In genomic region chr2:40466926-40467325, GRCh38 we compare ENCODE assay signal across 19 cellular contexts. TPM values are rescaled to one million over a fixed set of nuclear protein-coding genes. Genes with fewer than 3 reads are reported as not detected.
A peak's percentile ranks its signal among the peaks of the same experiment; 100 is the strongest.
DNase-seq lines count a peak whose midpoint lies in the region; ATAC-seq and TF ChIP-seq lines count a peak whose summit lies in the region.
"Had no signal": no experiment of that assay in that cellular context is flagged by ENCODE, and none has a peak within 500 bp of the region (broad histone marks: within the 10 kb centered on the region; RNA-seq: fewer than 3 reads in every experiment).

No MANE protein-coding gene starts in this region.

- no peaks in the 10 kb centered on the region for H3K36me3 Mint-ChIP-seq in WTC11
- H3K36me3 Mint-ChIP-seq: T-cell had no signal

- no peaks in the 10 kb centered on the region for H3K4me1 Mint-ChIP-seq in WTC11
- H3K4me1 Mint-ChIP-seq: B cell, T-cell had no signal

- no peak overlapping the region for H3K27ac Mint-ChIP-seq in WTC11
- H3K27ac Mint-ChIP-seq: B cell, T-cell had no signal

- no peak overlapping the region for H3K27ac ChIP-seq in caudate nucleus (ENCODE audit: low read depth, low read length)
- H3K27ac ChIP-seq: GM23248 had no signal

- no peaks in the 10 kb centered on the region for H3K9me3 Mint-ChIP-seq in WTC11
- H3K9me3 Mint-ChIP-seq: T-cell had no signal

- ATAC-seq in WTC11, result 0 out of 2 replicates have a peak, but pooled peaks have one; percentile 20
- no peak for ATAC-seq in HG03108 (IDR thresholded peaks at IDR 0.05; ENCODE audit: unreplicated experiment)
- ATAC-seq: SK-N-SH treated with all-trans-retinoic acid at 6 μM for 48 hours, T-cell had no signal

- POLR2A ChIA-PET in WTC11 (lab: Charles Lee), result interaction anchor here (0.7 kb wide), 1 partner anchor 1467 kb away, joined by 3 read pairs; no protein-coding TSS in a partner anchor

- TF ChIP-seq CTCF in WTC11 (IDR thresholded peaks at IDR 0.05), result no peak

- CTCF ChIA-PET in WTC11 (lab: Charles Lee), result interaction anchor here (1.0 to 1.1 kb wide), 2 partner anchors 18 to 88 kb away, joined by 3 to 5 read pairs; no protein-coding TSS in a partner anchor

- H3K27me3 Mint-ChIP-seq in WTC11 (ENCODE audit: low read depth), result no peaks in the 10 kb centered on the region
- H3K27me3 Mint-ChIP-seq: B cell, T-cell had no signal

- H3K4me3 Mint-ChIP-seq in WTC11, result no peak overlapping the region
- H3K4me3 Mint-ChIP-seq: B cell, T-cell had no signal

- DNase-seq in NCI-H1436 (lab: John Stamatoyannopoulos, UW) (peak; percentile 20), NCI-H1436 treated with DMSO at 0.1 percent for 48 hours (lab: John Stamatoyannopoulos, UW) (no peak), NCI-H524 treated with DMSO at 0.1 percent for 48 hours (lab: John Stamatoyannopoulos, UW) (peak; percentile 90), WTC11 (ENCODE audit: low spot score) (no peak), AG08395 (ENCODE audit: low spot score) (no peak), NCI-H2171 (lab: John Stamatoyannopoulos, UW) (no peak), caudate nucleus (lab: John Stamatoyannopoulos, UW) (no peak)
- DNase-seq: 8988T, DMS153, GDM1, GM23248, IMR-90, NCI-H187, RPMI8226, SIG-M5, T-cell had no signal

TF ChIP-seq in WTC11, 78 proteins besides CTCF, POLR2A, EP300 and RAD21:
- TF ChIP-seq ZNF512 (CRISPR knock-in tag; IDR thresholded peaks at IDR 0.05; ENCODE audit: borderline replicate concordance) (no peak), CREM (CRISPR knock-in tag; IDR thresholded peaks at IDR 0.05) (no peak), E2F1 (CRISPR knock-in tag; IDR thresholded peaks at IDR 0.05) (no peak), AR (CRISPR knock-in tag; IDR thresholded peaks at IDR 0.05) (no peak), STAT6 (CRISPR knock-in tag; conservative IDR thresholded peaks at IDR 0.05; ENCODE audit: low read depth) (no peak), NFYB (CRISPR knock-in tag; conservative IDR thresholded peaks at IDR 0.05; ENCODE audit: low read depth) (no peak), HMGA2 (CRISPR knock-in tag; IDR thresholded peaks at IDR 0.05) (no peak), IRF1 (CRISPR knock-in tag; IDR thresholded peaks at IDR 0.05) (no peak), TEAD1 (CRISPR knock-in tag; IDR thresholded peaks at IDR 0.05) (no peak), ZNF532 (CRISPR knock-in tag; IDR thresholded peaks at IDR 0.05; ENCODE audit: borderline replicate concordance) (no peak), ELF4 (CRISPR knock-in tag; IDR thresholded peaks at IDR 0.05; ENCODE audit: low read depth) (no peak), JAZF1 (CRISPR knock-in tag; IDR thresholded peaks at IDR 0.05) (no peak)

RNA-seq across cellular contexts. Expression of gene SLC8A1, which starts 15.0 kb away (rescaled TPM):
- 1.4 to 2.6 TPM (median 1.7 TPM) in 3 replicates for total RNA-seq in WTC11 (2021)

Comparison
In these comparisons a context has a peak if more than half of its experiments do, and no peak if none do; other contexts are left out.
1. DNase-seq: peak in NCI-H1436 (single experiment) and NCI-H524 treated with DMSO at 0.1 percent for 48 hours (single experiment); none in NCI-H1436 treated with DMSO at 0.1 percent for 48 hours (single experiment), WTC11 (single experiment), AG08395 (single experiment), NCI-H2171 (single experiment) and caudate nucleus (0 of 61).